ENCODE assay signal across 17 cellular contexts in the genomic region with DNA sequence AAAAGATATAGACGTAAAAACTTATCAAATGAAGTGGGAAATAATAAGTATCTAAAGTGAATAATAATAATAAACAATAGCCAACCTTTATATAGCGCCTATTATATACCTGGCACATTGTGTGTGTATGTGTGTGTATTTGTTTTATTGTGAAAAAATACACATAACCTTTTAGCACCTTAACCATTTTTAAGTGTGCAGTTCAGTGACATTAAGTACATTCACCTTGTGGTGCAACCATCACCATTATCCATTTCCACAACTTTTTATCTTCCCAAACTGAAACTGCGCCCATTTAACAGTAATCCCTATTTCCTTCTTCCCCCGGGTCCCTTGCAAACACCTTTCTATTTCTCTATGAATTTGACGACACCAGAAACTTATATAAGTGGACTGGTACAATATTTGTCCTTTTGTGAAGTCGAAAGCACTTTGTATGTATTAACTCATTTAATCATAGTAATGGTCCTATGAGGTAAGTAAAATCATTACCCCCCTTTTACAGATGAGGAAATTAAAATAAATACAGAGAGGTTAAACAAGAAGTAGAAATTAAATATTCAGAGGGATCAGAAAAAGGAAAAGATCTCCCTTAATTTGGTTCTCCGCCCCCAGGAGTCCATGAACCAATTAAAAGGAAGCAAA. TPM values are rescaled to one million over a fixed set of nuclear protein-coding genes. Genes with fewer than 3 reads are reported as not detected.
DNase-seq lines count a peak whose midpoint lies in the region; ATAC-seq and TF ChIP-seq lines count a peak whose summit lies in the region.
"Had no signal": no experiment of that assay in that cellular context is flagged by ENCODE, and none has a peak within 500 bp of the region (broad histone marks: within the 10 kb centered on the region; RNA-seq: fewer than 3 reads in every experiment).

No MANE protein-coding gene starts in this region.

- no peaks in the 10 kb centered on the region for H4K20me1 ChIP-seq in hepatocyte (ENCODE audit: insufficient read depth, poor library complexity, severe bottlenecking)

- H3K4me1 Mint-ChIP-seq in Calu3 (ENCODE audit: low read depth, unreplicated experiment): no peaks in the 10 kb centered on the region
- no peaks in the 10 kb centered on the region for H3K4me1 Mint-ChIP-seq in activated CD8-positive, alpha-beta T cell treated with anti-CD3 and anti-CD28 coated beads for 36 hours (ENCODE audit: low read depth)
- H3K4me1 Mint-ChIP-seq: central memory CD8-positive, alpha-beta T cell; naive B cell; stimulated activated effector memory CD8-positive, alpha-beta T cell treated with anti-CD3 and anti-CD28 coated beads, Interleukin-12 subunit alpha, Interleukin-12 subunit beta, amount 100 ng/mL, for 72 hours had no signal

- TF ChIP-seq POLR2A in GM18505 (IDR thresholded peaks at IDR 0.05; ENCODE audit: borderline replicate concordance, extremely low read depth, insufficient read depth, insufficient read length): no peak

- WGBS in hepatocyte (ENCODE audit: low lambda C conversion rate, missing lambda C conversion rate): 74% methylated on average over 7 of the region's 7 CpGs
- WGBS in neuronal stem cell (ENCODE audit: extremely low coverage in 2 of 2, insufficient read length in 2 of 2, insufficient replicate concordance in 1 of 2), 2 donors: 100% methylated on average over 1 of the region's 7 CpGs; no CpG with 5 or more reads in 1 of the 2 donors

- no peak overlapping the region for H2BK15ac ChIP-seq in neuronal stem cell (ENCODE audit: low read length)

- no peaks in the 10 kb centered on the region for H3K79me2 ChIP-seq in hepatocyte

- H3K23ac ChIP-seq in neuronal stem cell (ENCODE audit: low read depth, low read length, poor library complexity): no peak overlapping the region

- ATAC-seq in GM18505 (IDR thresholded peaks at IDR 0.05; ENCODE audit: unreplicated experiment) (no peak), GM18907 (IDR thresholded peaks at IDR 0.05; ENCODE audit: unreplicated experiment) (no peak)
- ATAC-seq in activated CD8-positive, alpha-beta T cell treated with anti-CD3 and anti-CD28 coated beads for 36 hours: no peak

- DNase-seq in Calu3 (no peak), SJSA1 (ENCODE audit: low read depth in 1 of 2, low spot score in 2 of 2) (no peak), hepatocyte (ENCODE audit: low spot score) (no peak), neuronal stem cell (ENCODE audit: low spot score) (no peak), NCI-H226 (no peak)
- DNase-seq in activated CD8-positive, alpha-beta T cell treated with anti-CD3 and anti-CD28 coated beads for 36 hours: no peak
- DNase-seq: activated CD4-positive, alpha-beta T cell treated with anti-CD3 and anti-CD28 coated beads for 4 hours; activated naive CD4-positive, alpha-beta T cell treated with anti-CD3 and anti-CD28 coated beads, Interleukin-2, amount 50 U/mL, for 16 hours; naive B cell; RPMI8226; T1000 had no signal

- H2BK120ac ChIP-seq in neuronal stem cell (ENCODE audit: low read depth, low read length): no peak overlapping the region

- H3K4me1 ChIP-seq in SJSA1 (replicated peaks) (peaks cover 82% of the 10 kb centered on the region), hepatocyte (ENCODE audit: insufficient read depth) (peaks cover 14% of the 10 kb centered on the region), neuronal stem cell (ENCODE audit: control insufficient read depth in 2 of 2, insufficient read depth in 1 of 2, low read depth in 1 of 2, low read length in 2 of 2) (peaks cover 2 to 14% of the 10 kb centered on the region in 2 donors)

- CTCF ChIA-PET in Calu3 (lab: Charles Lee): no interaction called here
- CTCF ChIA-PET in activated CD8-positive, alpha-beta T cell treated with anti-CD3 and anti-CD28 coated beads for 36 hours (lab: Charles Lee): no interaction called here

- intact Hi-C loops in Calu3 (cut with micrococcal nuclease; ENCODE audit: unreplicated experiment): no loop called here
- intact Hi-C loops in activated CD8-positive, alpha-beta T cell treated with anti-CD3 and anti-CD28 coated beads for 36 hours (cut with micrococcal nuclease): no loop called here

- TF ChIP-seq CTCF in Calu3 (IDR thresholded peaks at IDR 0.05; ENCODE audit: unreplicated experiment) (no peak), hepatocyte (IDR thresholded peaks at IDR 0.05; ENCODE audit: poor library complexity) (no peak)
- TF ChIP-seq CTCF in activated CD8-positive, alpha-beta T cell treated with anti-CD3 and anti-CD28 coated beads for 36 hours (IDR thresholded peaks at IDR 0.05): no peak

- H3K14ac ChIP-seq in neuronal stem cell (ENCODE audit: low read length): no peak overlapping the region

- no peaks in the 10 kb centered on the region for H3K36me3 ChIP-seq in SJSA1
- H3K36me3 ChIP-seq in hepatocyte (replicated peaks; ENCODE audit: insufficient read depth, low read depth): no peaks in the 10 kb centered on the region
- H3K36me3 ChIP-seq in neuronal stem cell (replicated peaks in 1 of 2; ENCODE audit: control insufficient read depth in 2 of 2, insufficient read depth in 2 of 2, low read length in 2 of 2): no peaks in the 10 kb centered on the region

- no peaks in the 10 kb centered on the region for H3K27me3 ChIP-seq in SJSA1 (replicated peaks)
- H3K27me3 ChIP-seq in hepatocyte: peaks cover 18% of the 10 kb centered on the region
- peaks cover 0 to 59% (median 0%) of the 10 kb centered on the region in 3 experiments for H3K27me3 ChIP-seq in neuronal stem cell (ENCODE audit: control insufficient read depth in 3 of 3, insufficient read depth in 3 of 3, low read depth in 1 of 3, low read length in 3 of 3)

- no peak overlapping the region for H2BK12ac ChIP-seq in neuronal stem cell (ENCODE audit: low read length)

- no TSS peak for BruUV-seq in Calu3 (replicated peaks; lab: Mats Ljungman, UMichigan)

- H3K9me2 ChIP-seq in hepatocyte (replicated peaks; ENCODE audit: insufficient read depth): no peaks in the 10 kb centered on the region

- H3K79me1 ChIP-seq in neuronal stem cell (ENCODE audit: low read depth, low read length): no peaks in the 10 kb centered on the region

- H2AFZ ChIP-seq in hepatocyte (no peak overlapping the region), neuronal stem cell (ENCODE audit: low read length) (peak overlapping the region; percentile 88)

- H3K27ac Mint-ChIP-seq in Calu3 (ENCODE audit: unreplicated experiment): no peak overlapping the region
- no peak overlapping the region for H3K27ac Mint-ChIP-seq in activated CD8-positive, alpha-beta T cell treated with anti-CD3 and anti-CD28 coated beads for 36 hours
- H3K27ac Mint-ChIP-seq: naive B cell; stimulated activated effector memory CD8-positive, alpha-beta T cell treated with anti-CD3 and anti-CD28 coated beads, Interleukin-12 subunit alpha, Interleukin-12 subunit beta, amount 100 ng/mL, for 72 hours had no signal

- no peak overlapping the region for H2AK5ac ChIP-seq in neuronal stem cell (ENCODE audit: low read depth, low read length)

- H3K9me3 ChIP-seq in SJSA1 (replicated peaks): no peaks in the 10 kb centered on the region
- no peaks in the 10 kb centered on the region for H3K9me3 ChIP-seq in hepatocyte (ENCODE audit: low read depth)
- H3K9me3 ChIP-seq in neuronal stem cell (replicated peaks in 1 of 2; ENCODE audit: control insufficient read depth in 2 of 2, insufficient read depth in 1 of 2, low read depth in 1 of 2, low read length in 2 of 2): no peaks in the 10 kb centered on the region

- no peak overlapping the region for H3K9ac ChIP-seq in neuronal stem cell (ENCODE audit: low read depth, low read length, poor library complexity)

- H2BK5ac ChIP-seq in neuronal stem cell (ENCODE audit: low read length): no peak overlapping the region

- POLR2A ChIA-PET in activated CD8-positive, alpha-beta T cell treated with anti-CD3 and anti-CD28 coated beads for 36 hours (lab: Charles Lee): interaction anchor here (0.7 kb wide), 1 partner anchor 11 kb away, joined by 3 read pairs; no protein-coding TSS in a partner anchor

- H3K27me3 Mint-ChIP-seq in Calu3 (ENCODE audit: unreplicated experiment): peaks cover 8% of the 10 kb centered on the region
- H3K27me3 Mint-ChIP-seq in activated CD8-positive, alpha-beta T cell treated with anti-CD3 and anti-CD28 coated beads for 36 hours: peaks cover 27% of the 10 kb centered on the region

- no peak overlapping the region for H3K18ac ChIP-seq in neuronal stem cell (ENCODE audit: low read length)

- H3K4ac ChIP-seq in neuronal stem cell (ENCODE audit: low read length): no peak overlapping the region

- H3K36me3 Mint-ChIP-seq in Calu3 (ENCODE audit: insufficient read depth, unreplicated experiment): no peaks in the 10 kb centered on the region
- no peaks in the 10 kb centered on the region for H3K36me3 Mint-ChIP-seq in activated CD8-positive, alpha-beta T cell treated with anti-CD3 and anti-CD28 coated beads for 36 hours (ENCODE audit: low read depth)
- H3K36me3 Mint-ChIP-seq: naive B cell; stimulated activated effector memory CD8-positive, alpha-beta T cell treated with anti-CD3 and anti-CD28 coated beads, Interleukin-12 subunit alpha, Interleukin-12 subunit beta, amount 100 ng/mL, for 72 hours had no signal

- peak overlapping the region; percentile 3; the same call in 1 of the 2 replicates for H3K27ac ChIP-seq in SJSA1
- no peak overlapping the region for H3K27ac ChIP-seq in hepatocyte
- no peak overlapping the region for H3K27ac ChIP-seq in neuronal stem cell (replicated peaks; ENCODE audit: low read length)
- H3K27ac ChIP-seq: epithelial cell of prostate had no signal

- no peak overlapping the region for H4K8ac ChIP-seq in neuronal stem cell (ENCODE audit: low read depth, low read length)

- H3K4me2 ChIP-seq in hepatocyte (peak overlapping the region; percentile 72), neuronal stem cell (ENCODE audit: insufficient read depth, low read length, poor library complexity, severe bottlenecking) (peak overlapping the region; percentile 41)

- H4K91ac ChIP-seq in neuronal stem cell (ENCODE audit: low read depth, low read length, poor library complexity): no peak overlapping the region

- no peaks in the 10 kb centered on the region for H3K9me3 Mint-ChIP-seq in Calu3 (ENCODE audit: low read depth, unreplicated experiment)
- no peaks in the 10 kb centered on the region for H3K9me3 Mint-ChIP-seq in activated CD8-positive, alpha-beta T cell treated with anti-CD3 and anti-CD28 coated beads for 36 hours
- H3K9me3 Mint-ChIP-seq: central memory CD8-positive, alpha-beta T cell; naive B cell; stimulated activated effector memory CD8-positive, alpha-beta T cell treated with anti-CD3 and anti-CD28 coated beads, Interleukin-12 subunit alpha, Interleukin-12 subunit beta, amount 100 ng/mL, for 72 hours had no signal

- H3K4me3 ChIP-seq in SJSA1: no peak overlapping the region
- no peak overlapping the region for H3K4me3 ChIP-seq in hepatocyte
- H3K4me3 ChIP-seq in neuronal stem cell (ENCODE audit: low read length in 2 of 2): peak overlapping the region in 1 of 2 donors; percentile 37

- peak overlapping the region; percentile 36 for H3K4me3 Mint-ChIP-seq in Calu3 (ENCODE audit: low read depth, unreplicated experiment)
- no peak overlapping the region for H3K4me3 Mint-ChIP-seq in activated CD8-positive, alpha-beta T cell treated with anti-CD3 and anti-CD28 coated beads for 36 hours
- H3K4me3 Mint-ChIP-seq: central memory CD8-positive, alpha-beta T cell; naive B cell; stimulated activated effector memory CD8-positive, alpha-beta T cell treated with anti-CD3 and anti-CD28 coated beads, Interleukin-12 subunit alpha, Interleukin-12 subunit beta, amount 100 ng/mL, for 72 hours had no signal

RNA-seq across cellular contexts. Expression of a gene that starts 33.5 kb away (rescaled TPM):
- not detected in 2 replicates for total RNA-seq in Calu3 (2022)
- 0.08 TPM in 1 of 2 replicates, not detected in the other for total RNA-seq in SJSA1 (2014; rRNA removed; shearing (Covaris generic))
- total RNA-seq in hepatocyte: 0.07 TPM in 1 of 2 replicates, not detected in the other
- polyA plus RNA-seq in hepatocyte: not detected in 2 replicates
- 0.01 TPM for polyA plus RNA-seq in neuronal stem cell (2013, experiment 1 of 2)
- polyA plus RNA-seq in neuronal stem cell (2013, experiment 2 of 2): not detected
- not detected for total RNA-seq in activated CD8-positive, alpha-beta T cell treated with anti-CD3 and anti-CD28 coated beads for 36 hours
- total RNA-seq: glomerular endothelial cell had no signal
